Comparison of ENCODE assay signal across 18 cellular contexts in genomic region chr17:80705988-80706387, GRCh38.
DNase-seq lines count a peak whose midpoint lies in the region; ATAC-seq and TF ChIP-seq lines count a peak whose summit lies in the region.
"Had no signal": no experiment of that assay in that cellular context is flagged by ENCODE, and none has a peak within 500 bp of the region (broad histone marks: within the 10 kb centered on the region; RNA-seq: fewer than 3 reads in every experiment).

No MANE protein-coding gene starts in this region.

- peaks cover 28% of the 10 kb centered on the region for H3K36me3 Mint-ChIP-seq in CD8-positive, alpha-beta T cell
- H3K36me3 Mint-ChIP-seq in WTC11, result 0 out of 2 replicates have a peak, but pooled peaks cover under 1% of the 10 kb centered on the region

- CTCF ChIA-PET in CD8-positive, alpha-beta T cell (lab: Charles Lee), result no interaction called here
- CTCF ChIA-PET in WTC11 (lab: Charles Lee), result interaction anchor here (1.0 kb wide), 1 partner anchor 12 kb away, joined by 3 read pairs; no protein-coding TSS in a partner anchor

- intact Hi-C loops in CD8-positive, alpha-beta T cell (cut with DNase I, micrococcal nuclease), result no loop called here

- H3K4me1 ChIP-seq in CD8-positive, alpha-beta T cell (ENCODE audit: insufficient read depth, low read length), result peaks cover 46% of the 10 kb centered on the region
- H3K4me1 ChIP-seq: foreskin keratinocyte had no signal

- peak overlapping the region; percentile 75 for H3K27ac Mint-ChIP-seq in CD8-positive, alpha-beta T cell
- H3K27ac Mint-ChIP-seq in WTC11, result peak overlapping the region; percentile 92
- H3K27ac Mint-ChIP-seq: IgD-negative memory B cell had no signal

- H3K27ac ChIP-seq in CD8-positive, alpha-beta T cell (ENCODE audit: low read depth, low read length), result no peak overlapping the region
- H3K27ac ChIP-seq in layer of hippocampus (ENCODE audit: low read depth, low read length), result peak overlapping the region; percentile 13
- H3K27ac ChIP-seq: foreskin keratinocyte had no signal

- no peaks in the 10 kb centered on the region for H3K9me3 ChIP-seq in CD8-positive, alpha-beta T cell (ENCODE audit: low read length)

- no peak overlapping the region for H3K4me3 Mint-ChIP-seq in CD8-positive, alpha-beta T cell
- no peak overlapping the region for H3K4me3 Mint-ChIP-seq in WTC11
- H3K4me3 Mint-ChIP-seq: stimulated activated memory B cell treated with anti-CD40 and anti-IgM and Interleukin-4, amounts not matched to agents 10 μg/mL and 1 μg/mL and 100 μg/mL, for 72 hours had no signal

- POLR2A ChIA-PET in CD8-positive, alpha-beta T cell (lab: Charles Lee), result interaction anchor here (1.0 kb wide), 1 partner anchor 61 kb away, joined by 3 read pairs; no protein-coding TSS in a partner anchor
- POLR2A ChIA-PET in WTC11 (lab: Charles Lee), result no interaction called here

- DNase-seq in NCI-H345 treated with DMSO at 0.1 percent for 48 hours (lab: John Stamatoyannopoulos, UW; ENCODE audit: unreplicated experiment) (peak; percentile 35), NCI-H345 (lab: John Stamatoyannopoulos, UW) (no peak), WTC11 (ENCODE audit: low spot score) (no peak), omental fat pad (ENCODE audit: low spot score) (no peak), NCI-H187 (lab: John Stamatoyannopoulos, UW) (no peak), H7 (no peak)
- no peak for DNase-seq in CD8-positive, alpha-beta T cell
- DNase-seq: amygdala; C1 segment of cervical spinal cord; foreskin keratinocyte; NCI-H1092; NCI-H2171; NK-92 treated with Interleukin-12 subunit alpha and Interleukin-12 subunit beta, amount 100 ng/mL, for 24 hours; posterior cingulate gyrus; T1000 had no signal

- no peaks in the 10 kb centered on the region for H3K27me3 Mint-ChIP-seq in CD8-positive, alpha-beta T cell (ENCODE audit: low read depth)
- H3K27me3 Mint-ChIP-seq in WTC11 (ENCODE audit: low read depth), result no peaks in the 10 kb centered on the region
- H3K27me3 Mint-ChIP-seq: IgD-negative memory B cell; stimulated activated memory B cell treated with anti-CD40 and anti-IgM and Interleukin-4, amounts not matched to agents 10 μg/mL and 1 μg/mL and 100 μg/mL, for 72 hours had no signal

- H3K4me1 Mint-ChIP-seq in CD8-positive, alpha-beta T cell (ENCODE audit: low read depth), result peaks cover 74% of the 10 kb centered on the region
- peaks cover 64% of the 10 kb centered on the region for H3K4me1 Mint-ChIP-seq in WTC11

- H3K9me3 Mint-ChIP-seq in CD8-positive, alpha-beta T cell, result peaks cover 8% of the 10 kb centered on the region
- peaks cover under 1% of the 10 kb centered on the region for H3K9me3 Mint-ChIP-seq in WTC11
- H3K9me3 Mint-ChIP-seq: IgD-negative memory B cell; stimulated activated memory B cell treated with anti-CD40 and anti-IgM and Interleukin-4, amounts not matched to agents 10 μg/mL and 1 μg/mL and 100 μg/mL, for 72 hours had no signal

- H3K4me3 ChIP-seq in CD8-positive, alpha-beta T cell (ENCODE audit: low read depth, low read length), result no peak overlapping the region
- no peak overlapping the region for H3K4me3 ChIP-seq in H7 (ENCODE audit: insufficient read depth, low read depth, low read length)

- no peaks in the 10 kb centered on the region for H3K36me3 ChIP-seq in CD8-positive, alpha-beta T cell (ENCODE audit: insufficient read depth, low read length)
- no peaks in the 10 kb centered on the region for H3K36me3 ChIP-seq in H7 (replicated peaks; ENCODE audit: control insufficient read depth, insufficient read depth, low read length)

- ATAC-seq in CD8-positive, alpha-beta T cell, result no peak
- ATAC-seq in WTC11 (no peak), omental fat pad (ENCODE audit: low FRiP score) (no peak)
- ATAC-seq: foreskin keratinocyte; stimulated activated memory B cell treated with anti-CD40 and anti-IgM and Interleukin-4, amounts not matched to agents 10 μg/mL and 1 μg/mL and 100 μg/mL, for 72 hours had no signal

- no peak for TF ChIP-seq CTCF in CD8-positive, alpha-beta T cell (IDR thresholded peaks at IDR 0.05)
- no peak for TF ChIP-seq CTCF in WTC11 (IDR thresholded peaks at IDR 0.05)
- TF ChIP-seq CTCF in omental fat pad (IDR thresholded peaks at IDR 0.05), result no peak

- no peaks in the 10 kb centered on the region for H3K27me3 ChIP-seq in CD8-positive, alpha-beta T cell (ENCODE audit: insufficient read depth, low read length)
- no peaks in the 10 kb centered on the region for H3K27me3 ChIP-seq in layer of hippocampus (ENCODE audit: control insufficient read depth, insufficient read depth, low read length)
- H3K27me3 ChIP-seq in H7 (ENCODE audit: control insufficient read depth, insufficient read depth, low read length), result no peaks in the 10 kb centered on the region
- H3K27me3 ChIP-seq: foreskin keratinocyte had no signal

TF ChIP-seq in WTC11, 78 proteins besides CTCF, POLR2A, EP300 and RAD21 (continues in another document):
- TF ChIP-seq, protein P1, sequence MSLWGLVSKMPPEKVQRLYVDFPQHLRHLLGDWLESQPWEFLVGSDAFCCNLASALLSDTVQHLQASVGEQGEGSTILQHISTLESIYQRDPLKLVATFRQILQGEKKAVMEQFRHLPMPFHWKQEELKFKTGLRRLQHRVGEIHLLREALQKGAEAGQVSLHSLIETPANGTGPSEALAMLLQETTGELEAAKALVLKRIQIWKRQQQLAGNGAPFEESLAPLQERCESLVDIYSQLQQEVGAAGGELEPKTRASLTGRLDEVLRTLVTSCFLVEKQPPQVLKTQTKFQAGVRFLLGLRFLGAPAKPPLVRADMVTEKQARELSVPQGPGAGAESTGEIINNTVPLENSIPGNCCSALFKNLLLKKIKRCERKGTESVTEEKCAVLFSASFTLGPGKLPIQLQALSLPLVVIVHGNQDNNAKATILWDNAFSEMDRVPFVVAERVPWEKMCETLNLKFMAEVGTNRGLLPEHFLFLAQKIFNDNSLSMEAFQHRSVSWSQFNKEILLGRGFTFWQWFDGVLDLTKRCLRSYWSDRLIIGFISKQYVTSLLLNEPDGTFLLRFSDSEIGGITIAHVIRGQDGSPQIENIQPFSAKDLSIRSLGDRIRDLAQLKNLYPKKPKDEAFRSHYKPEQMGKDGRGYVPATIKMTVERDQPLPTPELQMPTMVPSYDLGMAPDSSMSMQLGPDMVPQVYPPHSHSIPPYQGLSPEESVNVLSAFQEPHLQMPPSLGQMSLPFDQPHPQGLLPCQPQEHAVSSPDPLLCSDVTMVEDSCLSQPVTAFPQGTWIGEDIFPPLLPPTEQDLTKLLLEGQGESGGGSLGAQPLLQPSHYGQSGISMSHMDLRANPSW (CRISPR knock-in tag; conservative IDR thresholded peaks at IDR 0.05; ENCODE audit: low read depth), result no peak
- TF ChIP-seq ETV6 (CRISPR knock-in tag; IDR thresholded peaks at IDR 0.05), result no peak
- no peak for TF ChIP-seq MLX (CRISPR knock-in tag; IDR thresholded peaks at IDR 0.05)
- TF ChIP-seq E2F4 (CRISPR knock-in tag; IDR thresholded peaks at IDR 0.05; ENCODE audit: borderline replicate concordance, low read depth), result no peak
- TF ChIP-seq, protein P2, sequence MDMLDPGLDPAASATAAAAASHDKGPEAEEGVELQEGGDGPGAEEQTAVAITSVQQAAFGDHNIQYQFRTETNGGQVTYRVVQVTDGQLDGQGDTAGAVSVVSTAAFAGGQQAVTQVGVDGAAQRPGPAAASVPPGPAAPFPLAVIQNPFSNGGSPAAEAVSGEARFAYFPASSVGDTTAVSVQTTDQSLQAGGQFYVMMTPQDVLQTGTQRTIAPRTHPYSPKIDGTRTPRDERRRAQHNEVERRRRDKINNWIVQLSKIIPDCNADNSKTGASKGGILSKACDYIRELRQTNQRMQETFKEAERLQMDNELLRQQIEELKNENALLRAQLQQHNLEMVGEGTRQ (CRISPR knock-in tag; IDR thresholded peaks at IDR 0.05), result no peak
- TF ChIP-seq ZNF425 (CRISPR knock-in tag; conservative IDR thresholded peaks at IDR 0.05), result no peak
- no peak for TF ChIP-seq ZNF423 (CRISPR knock-in tag; IDR thresholded peaks at IDR 0.05)
- TF ChIP-seq TEAD4 (CRISPR knock-in tag; IDR thresholded peaks at IDR 0.05), result no peak
- no peak for TF ChIP-seq ZNF671 (CRISPR knock-in tag; IDR thresholded peaks at IDR 0.05)
- no peak for TF ChIP-seq ZNF396 (CRISPR knock-in tag; IDR thresholded peaks at IDR 0.05; ENCODE audit: borderline replicate concordance)
- no peak for TF ChIP-seq MXD4 (CRISPR knock-in tag; IDR thresholded peaks at IDR 0.05; ENCODE audit: borderline replicate concordance)
